ENCODE assay signal across 27 cellular contexts in genomic region chr5:32510860-32511259, GRCh38.
"Had no signal": no experiment of that assay in that cellular context is flagged by ENCODE, and none has a peak within 500 bp of the region (broad histone marks: within the 10 kb centered on the region; RNA-seq: fewer than 3 reads in every experiment).

No MANE protein-coding gene starts in this region.

- H3K9me3 ChIP-seq: ovary, psoas muscle, spleen, suprapubic skin, testis, tibial artery, transverse colon, vagina had no signal

- H3K4me2 ChIP-seq: neural progenitor cell, smooth muscle cell had no signal

- ATAC-seq: natural killer cell; psoas muscle; sciatic nerve; stimulated activated memory B cell treated with anti-CD40 and anti-IgM and Interleukin-4, amounts not matched to agents 10 μg/mL and 1 μg/mL and 100 μg/mL, for 72 hours; stimulated activated naive CD8-positive, alpha-beta T cell treated with anti-CD3 and anti-CD28 coated beads, Interleukin-15, amount 100 ng/mL, for 72 hours; stimulated activated naive CD8-positive, alpha-beta T cell treated with anti-CD3 and anti-CD28 coated beads, Interleukin-15, Interleukin-2, amounts not matched to agents 100 U/mL and 50 U/mL, for 24 hours had no signal

- H3K27me3 ChIP-seq: neural progenitor cell, ovary, suprapubic skin, testis, tibial artery, transverse colon, vagina had no signal

- DNase-seq: natural killer cell; occipital lobe; ovary; posterior cingulate gyrus; psoas muscle; right cardiac atrium; spleen; stimulated activated CD4-positive, alpha-beta T cell treated with anti-CD3 and anti-CD28 coated beads, Interleukin-12 subunit alpha, Interleukin-12 subunit beta, amount 100 ng/mL, for 4 hours; stimulated activated CD4-positive, alpha-beta T cell treated with anti-CD3 and anti-CD28 coated beads, Interleukin-1b, Interleukin-23, amount 100 ng/mL, for 48 hours; stimulated activated CD4-positive, alpha-beta T cell treated with anti-CD3 and anti-CD28 coated beads, Interleukin-4, amount 100 ng/mL, for 1 hour; stimulated activated CD4-positive, alpha-beta T cell treated with anti-CD3 and anti-CD28 coated beads, Interleukin-4, amount 100 ng/mL, for 4 hours; stimulated activated CD8-positive, alpha-beta memory T cell treated with anti-CD3 and anti-CD28 coated beads, Interleukin-4, amount 100 ng/mL, for 48 hours; stimulated activated naive CD4-positive, alpha-beta T cell; stimulated activated naive CD8-positive, alpha-beta T cell treated with anti-CD3 and anti-CD28 coated beads, Interleukin-15, amount 100 ng/mL, for 72 hours; stimulated activated naive CD8-positive, alpha-beta T cell treated with anti-CD3 and anti-CD28 coated beads, Interleukin-15, Interleukin-2, amounts not matched to agents 100 U/mL and 50 U/mL, for 24 hours; substantia nigra; testis; tibial artery; transverse colon had no signal

- H3K9ac ChIP-seq: neural progenitor cell, parathyroid adenoma had no signal

- H3K4me1 ChIP-seq: parathyroid adenoma, psoas muscle had no signal

- H3K27ac ChIP-seq: neural progenitor cell, ovary, parathyroid adenoma, psoas muscle, skin epidermis, spleen, suprapubic skin, testis, tibial artery, transverse colon, vagina had no signal

- H2AFZ ChIP-seq: neural progenitor cell, parathyroid adenoma had no signal

- H3K36me3 ChIP-seq: neural progenitor cell, ovary, spleen, suprapubic skin, tibial artery, transverse colon, vagina had no signal

- H3K4me3 ChIP-seq: neural progenitor cell, ovary, psoas muscle, skin epidermis, smooth muscle cell, spleen, suprapubic skin, testis, tibial artery, transverse colon, vagina had no signal

- H3K79me2 ChIP-seq: parathyroid adenoma had no signal
